7 cellular contexts compared by ENCODE assay signal in genomic region chr1:6785721-6786505, GRCh38. TPM values are rescaled to one million over a fixed set of nuclear protein-coding genes. Genes with fewer than 3 reads are reported as not detected.
A peak's percentile ranks its signal among the peaks of the same experiment; 100 is the strongest.
DNase-seq lines count a peak whose midpoint lies in the region; ATAC-seq, FAIRE-seq and TF ChIP-seq lines count a peak whose summit lies in the region.

No MANE protein-coding gene starts in this region.

- H3K4me3 Mint-ChIP-seq in activated CD8-positive, alpha-beta T cell treated with anti-CD3 and anti-CD28 coated beads for 36 hours, result peak overlapping the region; percentile 90

- BruUV-seq in endothelial cell of umbilical vein (replicated peaks; lab: Mats Ljungman, UMichigan), result no TSS peak

- intact Hi-C loops in activated CD8-positive, alpha-beta T cell treated with anti-CD3 and anti-CD28 coated beads for 36 hours (cut with micrococcal nuclease), result loop anchor here (10.0 kb wide), 1 partner anchor 61 kb away; no protein-coding TSS in a partner anchor
- intact Hi-C loops in endothelial cell of umbilical vein (cut with micrococcal nuclease), result loop anchor here (1.0 to 10.0 kb wide), 6 partner anchors 9 to 989 kb away; partner anchors contain the start of genes DNAJC11, KLHL21, PLEKHG5 and VAMP3

- H4K20me1 ChIP-seq in endothelial cell of umbilical vein (replicated peaks; ENCODE audit: control insufficient read depth, extremely low read depth, insufficient read depth, low read length), result peaks cover 3% of the 10 kb centered on the region

- H3K9me1 ChIP-seq in endothelial cell of umbilical vein (replicated peaks; ENCODE audit: control insufficient read depth, extremely low read depth, insufficient read depth, low read length), result no peaks in the 10 kb centered on the region

- H3K4me1 ChIP-seq in endothelial cell of umbilical vein (ENCODE audit: control insufficient read depth, extremely low read depth, insufficient read depth, low read length) (peaks cover 18% of the 10 kb centered on the region), mucosa of stomach (ENCODE audit: control insufficient read depth, insufficient read depth, low read length) (peaks cover 8% of the 10 kb centered on the region)

- peaks cover 44% of the 10 kb centered on the region for H3K79me2 ChIP-seq in endothelial cell of umbilical vein (ENCODE audit: control insufficient read depth, insufficient read depth, low read length)

- TF ChIP-seq RAD21 in Ishikawa (IDR thresholded peaks at IDR 0.05; ENCODE audit: low read depth), result no peak

- H3K4me3 ChIP-seq in endothelial cell of umbilical vein (replicated peaks in 1 of 3; ENCODE audit: insufficient read depth in 1 of 3, low read depth in 1 of 3, low read length in 3 of 3) (peak overlapping the region; percentile 72 to 85 (median 74)), mucosa of stomach (ENCODE audit: low read length) (peak overlapping the region; percentile 46)

- peak overlapping the region; percentile 90 for H3K27ac Mint-ChIP-seq in activated CD8-positive, alpha-beta T cell treated with anti-CD3 and anti-CD28 coated beads for 36 hours

- H2AFZ ChIP-seq in endothelial cell of umbilical vein (ENCODE audit: low read depth, low read length), result no peak overlapping the region

- TF ChIP-seq EP300 in Ishikawa (IDR thresholded peaks at IDR 0.05; ENCODE audit: borderline replicate concordance), result no peak

- H3K4me1 Mint-ChIP-seq in activated CD8-positive, alpha-beta T cell treated with anti-CD3 and anti-CD28 coated beads for 36 hours (ENCODE audit: low read depth), result peaks cover 46% of the 10 kb centered on the region

- POLR2A ChIA-PET in activated CD8-positive, alpha-beta T cell treated with anti-CD3 and anti-CD28 coated beads for 36 hours (lab: Charles Lee), result interaction anchor here (0.8 kb wide), 1 partner anchor 36 kb away, joined by 4 read pairs; no protein-coding TSS in a partner anchor
- POLR2A ChIA-PET in endothelial cell of umbilical vein (lab: Charles Lee), result no interaction called here

- peaks cover 19% of the 10 kb centered on the region for H3K36me3 Mint-ChIP-seq in activated CD8-positive, alpha-beta T cell treated with anti-CD3 and anti-CD28 coated beads for 36 hours (ENCODE audit: low read depth)

- no peaks in the 10 kb centered on the region for H3K9me3 Mint-ChIP-seq in activated CD8-positive, alpha-beta T cell treated with anti-CD3 and anti-CD28 coated beads for 36 hours

- no peaks in the 10 kb centered on the region for H3K27me3 ChIP-seq in endothelial cell of umbilical vein (ENCODE audit: control insufficient read depth in 2 of 2, insufficient read depth in 2 of 2, low read length in 2 of 2)
- H3K27me3 ChIP-seq in mucosa of stomach (ENCODE audit: control insufficient read depth, insufficient read depth, low read length), result no peaks in the 10 kb centered on the region

- H3K36me3 ChIP-seq in endothelial cell of umbilical vein (ENCODE audit: control insufficient read depth in 2 of 2, extremely low read depth in 1 of 2, insufficient read depth in 2 of 2, low read length in 2 of 2) (no peaks in the 10 kb centered on the region), mucosa of stomach (ENCODE audit: control insufficient read depth, insufficient read depth, low read length) (no peaks in the 10 kb centered on the region)

- H3K9ac ChIP-seq in endothelial cell of umbilical vein (replicated peaks; ENCODE audit: extremely low read depth, insufficient read depth, low read length), result peak overlapping the region; percentile 47
- H3K9ac ChIP-seq in mucosa of stomach (ENCODE audit: low read length), result peak overlapping the region; percentile 71

- no peak for TF ChIP-seq POLR2A in endothelial cell of umbilical vein (IDR thresholded peaks at IDR 0.05; ENCODE audit: low read depth, low read length)

- H3K27ac ChIP-seq in endothelial cell of umbilical vein (ENCODE audit: insufficient read depth, low read depth, low read length), result peak overlapping the region; percentile 4

- peak; percentile 37 for DNase-seq in activated CD8-positive, alpha-beta T cell treated with anti-CD3 and anti-CD28 coated beads for 36 hours
- peak; percentile 33 for DNase-seq in endothelial cell of umbilical vein (ENCODE audit: low read depth, low spot score)
- peak; percentile 54 for DNase-seq in stimulated activated naive CD4-positive, alpha-beta T cell treated with Interleukin-2 at 50 U/mL for 16 hours (lab: John Stamatoyannopoulos, UW)

- no peak for TF ChIP-seq CTCF in activated CD8-positive, alpha-beta T cell treated with anti-CD3 and anti-CD28 coated beads for 36 hours (IDR thresholded peaks at IDR 0.05)
- peak in 1 of 2 donors; percentile 32 for TF ChIP-seq CTCF in endothelial cell of umbilical vein (IDR thresholded peaks at IDR 0.05; ENCODE audit: extremely low read depth in 1 of 2, insufficient read depth in 1 of 2, low read depth in 1 of 2, low read length in 2 of 2)

- H3K9me3 ChIP-seq in endothelial cell of umbilical vein (replicated peaks; ENCODE audit: control insufficient read depth, insufficient read depth, low read length), result no peaks in the 10 kb centered on the region
- H3K9me3 ChIP-seq in mucosa of stomach (ENCODE audit: control insufficient read depth, low read length), result no peaks in the 10 kb centered on the region

- ATAC-seq in GM18498 (IDR thresholded peaks at IDR 0.05; ENCODE audit: unreplicated experiment), result peak; percentile 22
- ATAC-seq in activated CD8-positive, alpha-beta T cell treated with anti-CD3 and anti-CD28 coated beads for 36 hours, result peak; percentile 4
- no peak for ATAC-seq in HG03175 (IDR thresholded peaks at IDR 0.05; ENCODE audit: unreplicated experiment)

- dilution Hi-C loops in endothelial cell of umbilical vein (cut with MboI; ENCODE audit: extremely low pct_ligation_motif_present, low sequenced_read_pairs), result no loop called here

- H3K4me2 ChIP-seq in endothelial cell of umbilical vein (ENCODE audit: insufficient read depth, low read length), result peak overlapping the region; percentile 96

- no peak for FAIRE-seq in endothelial cell of umbilical vein (lab: Jason Lieb, UNC)

- CTCF ChIA-PET in activated CD8-positive, alpha-beta T cell treated with anti-CD3 and anti-CD28 coated beads for 36 hours (lab: Charles Lee), result interaction anchor here (1.2 to 3.2 kb wide), 2 partner anchors 66 to 103 kb away, joined by 4 to 14 read pairs; no protein-coding TSS in a partner anchor
- CTCF ChIA-PET in endothelial cell of umbilical vein (lab: Charles Lee), result interaction anchor here (1.0 to 3.6 kb wide), 6 partner anchors 10 to 422 kb away, joined by 3 to 22 read pairs (median 8); partner anchors contain the start of gene DNAJC11

- no peaks in the 10 kb centered on the region for H3K27me3 Mint-ChIP-seq in activated CD8-positive, alpha-beta T cell treated with anti-CD3 and anti-CD28 coated beads for 36 hours

TF ChIP-seq in Ishikawa, 13 proteins besides CTCF, POLR2A, EP300 and RAD21:
- TF ChIP-seq USF1 (IDR thresholded peaks at IDR 0.05) (no peak), ZBTB7A (IDR thresholded peaks at IDR 0.05; ENCODE audit: low read depth) (0 out of 2 replicates have a peak, but pooled peaks have one; percentile 37)

TF ChIP-seq in endothelial cell of umbilical vein, 7 proteins besides CTCF, POLR2A, EP300 and RAD21:
- TF ChIP-seq MYC (IDR thresholded peaks at IDR 0.05; ENCODE audit: low read depth, low read length), result no peak
- no peak for TF ChIP-seq EZH2 (IDR thresholded peaks at IDR 0.05; ENCODE audit: borderline replicate concordance, low read depth, low read length, severe bottlenecking)
- no peak for TF ChIP-seq POLR2AphosphoS5 (IDR thresholded peaks at IDR 0.05; ENCODE audit: insufficient read depth, low read depth, low read length)
- TF ChIP-seq JUN (IDR thresholded peaks at IDR 0.05; ENCODE audit: borderline replicate concordance, insufficient read depth, insufficient read length, low read depth), result no peak
- TF ChIP-seq FOS (IDR thresholded peaks at IDR 0.05; ENCODE audit: borderline replicate concordance, insufficient read depth, low read length), result no peak
- TF ChIP-seq MAX (IDR thresholded peaks at IDR 0.05; ENCODE audit: insufficient read depth, insufficient read length), result no peak
- TF ChIP-seq GATA2 (IDR thresholded peaks at IDR 0.05; ENCODE audit: insufficient read depth, insufficient read length, low read depth, low read length), result no peak

RNA-seq across cellular contexts. Expression of gene CAMTA1, which starts 0.7 kb away (rescaled TPM):
- 10 to 100 TPM; 67.7 to 70.9 TPM for total RNA-seq in activated CD8-positive, alpha-beta T cell treated with anti-CD3 and anti-CD28 coated beads for 36 hours
- 88.1 and 92.7 TPM in 2 replicates for total RNA-seq in endothelial cell of umbilical vein
- polyA plus RNA-seq in endothelial cell of umbilical vein, result 36.4 and 50.8 TPM in 2 replicates
- 57.1 and 61.1 TPM in 2 replicates for polyA plus RNA-seq in endothelial cell of umbilical vein (2011; cell fraction: cytosol; rRNA removed)
- 40.9 and 43.2 TPM in 2 replicates for polyA plus RNA-seq in endothelial cell of umbilical vein (2011; cell fraction: nucleus; rRNA removed)
- polyA plus RNA-seq in endothelial cell of umbilical vein (2012), result 82.2 and 93.2 TPM in 2 replicates
- 26.3 and 39.4 TPM in 2 replicates for polyA minus RNA-seq in endothelial cell of umbilical vein
- polyA minus RNA-seq in endothelial cell of umbilical vein (2011; cell fraction: cytosol; rRNA and poly(A)+ RNA removed), result 17.1 TPM
- polyA minus RNA-seq in endothelial cell of umbilical vein (2011; cell fraction: nucleus; rRNA and poly(A)+ RNA removed), result 50.9 and 53.5 TPM in 2 replicates
